In the genomic region with DNA sequence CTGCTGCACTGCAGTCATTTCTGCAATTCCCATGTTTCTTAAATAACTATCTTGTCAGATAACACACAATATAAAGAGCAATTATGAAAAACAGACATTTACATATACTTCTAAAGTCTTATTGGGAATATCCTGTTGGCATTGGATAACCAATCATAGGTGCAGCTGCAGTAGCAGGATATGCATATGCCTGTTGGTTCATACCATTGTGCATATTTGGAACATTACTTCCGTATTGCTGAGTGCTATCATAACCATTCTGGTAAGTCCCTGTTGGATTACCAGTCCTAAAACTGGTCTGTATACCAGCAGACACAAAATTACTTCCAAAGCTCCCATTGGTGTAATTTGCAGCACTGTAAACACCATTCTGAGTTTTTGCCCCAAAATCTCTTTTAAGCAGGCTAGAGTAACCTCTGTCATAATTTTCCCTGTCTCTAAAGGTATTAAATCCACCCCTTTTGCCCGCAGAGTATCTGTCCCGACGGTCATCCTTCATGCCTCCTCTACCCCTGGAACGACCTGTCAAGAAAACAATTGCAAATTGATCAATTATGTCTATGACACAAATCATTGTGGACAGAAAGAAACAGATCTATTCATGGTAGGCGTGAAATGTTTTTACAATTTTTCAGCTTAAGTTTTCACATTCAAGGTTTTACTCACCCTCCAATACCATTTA, we compare ENCODE assay signal across 1 cellular context.
TF ChIP-seq lines count a peak whose summit lies in the region.

No MANE protein-coding gene starts in this region.

TF ChIP-seq in HEK293, 187 proteins besides CTCF, POLR2A, EP300 and RAD21:
- TF ChIP-seq ZFP69B (tag by site-specific recombination; IDR thresholded peaks at IDR 0.05) (no peak), ZNF146 (tag by site-specific recombination; IDR thresholded peaks at IDR 0.05) (no peak), ZNF600 (tag by site-specific recombination; IDR thresholded peaks at IDR 0.05) (peak; percentile 93), OVOL3 (tag by site-specific recombination; IDR thresholded peaks at IDR 0.05) (no peak), ZNF654 (tag by site-specific recombination; IDR thresholded peaks at IDR 0.05; ENCODE audit: low read depth) (no peak), ZNF19 (tag by site-specific recombination; IDR thresholded peaks at IDR 0.05; ENCODE audit: low read depth) (no peak), ZNF473 (tag by site-specific recombination; IDR thresholded peaks at IDR 0.05) (no peak), KLF16 (tag by site-specific recombination; IDR thresholded peaks at IDR 0.05) (no peak), ZNF549 (tag by site-specific recombination; IDR thresholded peaks at IDR 0.05) (no peak), ZNF571 (tag by site-specific recombination; IDR thresholded peaks at IDR 0.05) (no peak)
- TF ChIP-seq, protein P1, sequence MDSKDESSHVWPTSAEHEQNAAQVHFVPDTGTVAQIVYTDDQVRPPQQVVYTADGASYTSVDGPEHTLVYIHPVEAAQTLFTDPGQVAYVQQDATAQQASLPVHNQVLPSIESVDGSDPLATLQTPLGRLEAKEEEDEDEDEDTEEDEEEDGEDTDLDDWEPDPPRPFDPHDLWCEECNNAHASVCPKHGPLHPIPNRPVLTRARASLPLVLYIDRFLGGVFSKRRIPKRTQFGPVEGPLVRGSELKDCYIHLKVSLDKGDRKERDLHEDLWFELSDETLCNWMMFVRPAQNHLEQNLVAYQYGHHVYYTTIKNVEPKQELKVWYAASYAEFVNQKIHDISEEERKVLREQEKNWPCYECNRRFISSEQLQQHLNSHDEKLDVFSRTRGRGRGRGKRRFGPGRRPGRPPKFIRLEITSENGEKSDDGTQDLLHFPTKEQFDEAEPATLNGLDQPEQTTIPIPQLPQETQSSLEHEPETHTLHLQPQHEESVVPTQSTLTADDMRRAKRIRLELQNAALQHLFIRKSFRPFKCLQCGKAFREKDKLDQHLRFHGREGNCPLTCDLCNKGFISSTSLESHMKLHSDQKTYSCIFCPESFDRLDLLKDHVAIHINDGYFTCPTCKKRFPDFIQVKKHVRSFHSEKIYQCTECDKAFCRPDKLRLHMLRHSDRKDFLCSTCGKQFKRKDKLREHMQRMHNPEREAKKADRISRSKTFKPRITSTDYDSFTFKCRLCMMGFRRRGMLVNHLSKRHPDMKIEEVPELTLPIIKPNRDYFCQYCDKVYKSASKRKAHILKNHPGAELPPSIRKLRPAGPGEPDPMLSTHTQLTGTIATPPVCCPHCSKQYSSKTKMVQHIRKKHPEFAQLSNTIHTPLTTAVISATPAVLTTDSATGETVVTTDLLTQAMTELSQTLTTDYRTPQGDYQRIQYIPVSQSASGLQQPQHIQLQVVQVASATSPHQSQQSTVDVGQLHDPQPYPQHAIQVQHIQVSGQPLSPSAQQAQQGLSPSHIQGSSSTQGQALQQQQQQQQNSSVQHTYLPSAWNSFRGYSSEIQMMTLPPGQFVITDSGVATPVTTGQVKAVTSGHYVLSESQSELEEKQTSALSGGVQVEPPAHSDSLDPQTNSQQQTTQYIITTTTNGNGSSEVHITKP (tag by site-specific recombination; IDR thresholded peaks at IDR 0.05) = peak; percentile 76
TF ChIP-seq in HEK293: peak in this region for 2.
